16 cellular contexts compared by ENCODE assay signal in the genomic region with DNA sequence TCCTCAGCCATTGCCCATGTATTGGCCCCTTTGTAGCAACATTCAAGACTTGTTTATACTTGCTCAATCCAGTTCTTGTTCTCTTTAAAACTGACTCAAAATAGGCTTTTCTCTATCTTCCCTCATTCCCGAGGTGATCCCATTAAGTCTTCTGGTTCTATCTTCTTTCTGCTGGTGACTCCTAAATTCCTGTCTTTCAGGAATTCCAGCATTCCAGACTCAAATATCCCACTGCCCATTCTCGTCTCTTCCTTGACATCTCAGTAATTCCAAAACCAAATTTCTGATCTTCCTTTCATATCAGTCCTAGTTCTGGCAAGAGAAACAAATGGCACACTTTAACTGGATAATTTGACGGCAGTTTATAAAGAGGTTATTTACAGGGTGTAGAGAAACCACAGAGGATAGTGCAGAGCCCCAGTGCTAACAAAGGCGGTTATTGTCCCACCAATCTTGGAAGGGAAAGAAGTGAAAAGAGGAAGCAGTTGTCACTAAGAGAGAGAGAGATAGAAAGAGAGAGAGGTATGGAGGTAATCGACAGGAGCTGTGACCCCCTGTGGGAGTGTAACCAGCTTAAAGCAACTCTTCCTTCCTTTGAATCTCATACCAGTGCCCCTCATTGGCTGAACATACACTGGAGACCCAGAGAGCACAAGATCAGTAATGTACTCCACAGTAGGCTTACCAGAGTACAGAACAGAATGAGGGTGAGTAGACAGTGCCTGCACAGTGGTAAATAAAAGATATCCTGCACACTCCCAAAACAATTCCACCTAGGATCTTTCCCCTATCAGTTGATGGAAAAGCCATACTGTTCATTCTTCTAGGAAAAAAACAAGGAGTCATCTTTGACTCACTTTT.
DNase-seq lines count a peak whose midpoint lies in the region; ATAC-seq and TF ChIP-seq lines count a peak whose summit lies in the region.
"Had no signal": no experiment of that assay in that cellular context is flagged by ENCODE, and none has a peak within 500 bp of the region (broad histone marks: within the 10 kb centered on the region; RNA-seq: fewer than 3 reads in every experiment).

No MANE protein-coding gene starts in this region.

- H3K4me1 Mint-ChIP-seq in nephron progenitor cell, result peaks cover 6% of the 10 kb centered on the region
- H3K4me1 Mint-ChIP-seq: activated naive CD4-positive, alpha-beta T cell treated with anti-CD3 and anti-CD28 coated beads, Interleukin-2, amount 10 ng/mL, durations not matched to agents 7 days and 5 days; T-helper 17 cell had no signal

- DNase-seq in GDM1 (lab: John Stamatoyannopoulos, UW) (peak; percentile 54), NB4 (ENCODE audit: low read depth) (peak; percentile 82), nephron progenitor cell (no peak), HCEC 1CT (no peak), amniotic stem cell (lab: John Stamatoyannopoulos, UW) (no peak), left ventricle myocardium superior (no peak), BE2C (no peak)
- DNase-seq: activated naive CD4-positive, alpha-beta T cell treated with anti-CD3 and anti-CD28 coated beads, Interleukin-2, amount 10 ng/mL, durations not matched to agents 7 days and 5 days; cortex of kidney; DMS 273 treated with DMSO at 0.1 percent for 48 hours; Karpas-422; NCI-H187 treated with DMSO at 0.1 percent for 48 hours; T-helper 17 cell had no signal

- ATAC-seq in left ventricle myocardium superior, result no peak
- ATAC-seq: T-helper 17 cell had no signal

- no peaks in the 10 kb centered on the region for H3K27me3 ChIP-seq in ectodermal cell (ENCODE audit: control insufficient read depth, insufficient read depth, low read length, poor library complexity, severe bottlenecking)
- no peaks in the 10 kb centered on the region for H3K27me3 ChIP-seq in BE2C

- no peaks in the 10 kb centered on the region for H3K4me1 ChIP-seq in ectodermal cell (ENCODE audit: control insufficient read depth, insufficient read depth, low read length)
- H3K4me1 ChIP-seq in BE2C, result no peaks in the 10 kb centered on the region
- H3K4me1 ChIP-seq: prostate gland had no signal

- WGBS in ectodermal cell, 2 experiments, result 72 to 75% methylated on average over 5 of the region's 5 CpGs

- no peak overlapping the region for H3K4me3 Mint-ChIP-seq in nephron progenitor cell
- H3K4me3 Mint-ChIP-seq: activated naive CD4-positive, alpha-beta T cell treated with anti-CD3 and anti-CD28 coated beads, Interleukin-2, amount 10 ng/mL, durations not matched to agents 7 days and 5 days; T-helper 17 cell had no signal

- H3K9me3 ChIP-seq in ectodermal cell (ENCODE audit: control insufficient read depth, low read length) (no peaks in the 10 kb centered on the region), BE2C (no peaks in the 10 kb centered on the region)
- H3K9me3 ChIP-seq: prostate gland had no signal

- no peaks in the 10 kb centered on the region for H3K36me3 Mint-ChIP-seq in nephron progenitor cell (ENCODE audit: low read depth)
- H3K36me3 Mint-ChIP-seq: activated naive CD4-positive, alpha-beta T cell treated with anti-CD3 and anti-CD28 coated beads, Interleukin-2, amount 10 ng/mL, durations not matched to agents 7 days and 5 days had no signal

- H3K9me3 Mint-ChIP-seq in nephron progenitor cell, result peaks cover 19% of the 10 kb centered on the region
- H3K9me3 Mint-ChIP-seq: activated naive CD4-positive, alpha-beta T cell treated with anti-CD3 and anti-CD28 coated beads, Interleukin-2, amount 10 ng/mL, durations not matched to agents 7 days and 5 days had no signal

- peak overlapping the region; percentile 33 for H3K27ac Mint-ChIP-seq in nephron progenitor cell
- H3K27ac Mint-ChIP-seq: activated naive CD4-positive, alpha-beta T cell treated with anti-CD3 and anti-CD28 coated beads, Interleukin-2, amount 10 ng/mL, durations not matched to agents 7 days and 5 days; T-helper 17 cell had no signal

- peak overlapping the region; percentile 33 for H3K27ac ChIP-seq in ectodermal cell (ENCODE audit: insufficient read depth, low read depth, low read length, poor library complexity, severe bottlenecking)
- H3K27ac ChIP-seq: HL-60, prostate gland had no signal

- intact Hi-C loops in left ventricle myocardium superior (cut with micrococcal nuclease), result no loop called here

- H3K27me3 Mint-ChIP-seq in nephron progenitor cell (ENCODE audit: low read depth, poor library complexity), result no peaks in the 10 kb centered on the region
- H3K27me3 Mint-ChIP-seq: activated naive CD4-positive, alpha-beta T cell treated with anti-CD3 and anti-CD28 coated beads, Interleukin-2, amount 10 ng/mL, durations not matched to agents 7 days and 5 days; T-helper 17 cell had no signal

- TF ChIP-seq CTCF in NB4 (IDR thresholded peaks at IDR 0.05; ENCODE audit: low read depth, low read length) (no peak), nephron progenitor cell (IDR thresholded peaks at IDR 0.05) (no peak), BE2C (IDR thresholded peaks at IDR 0.05; ENCODE audit: low read depth, low read length) (no peak)

- H3K4me3 ChIP-seq in NB4 (ENCODE audit: low read depth, low read length), result no peak overlapping the region
- no peak overlapping the region for H3K4me3 ChIP-seq in ectodermal cell (ENCODE audit: insufficient read depth, low read depth, low read length)
- H3K4me3 ChIP-seq in BE2C (ENCODE audit: low read depth, low read length), result no peak overlapping the region
- H3K4me3 ChIP-seq: prostate gland had no signal

- no peaks in the 10 kb centered on the region for H3K36me3 ChIP-seq in ectodermal cell (ENCODE audit: control insufficient read depth, insufficient read depth, low read length)
- H3K36me3 ChIP-seq in BE2C, result no peaks in the 10 kb centered on the region
- H3K36me3 ChIP-seq: prostate gland had no signal

- no peak for TF ChIP-seq POLR2A in NB4 (IDR thresholded peaks at IDR 0.05; ENCODE audit: extremely low read depth, insufficient read length)

Comparison
In these comparisons a context has a peak if more than half of its experiments do, and no peak if none do; other contexts are left out.
1. DNase-seq: peak in GDM1 (single experiment) and NB4 (single experiment); none in nephron progenitor cell (single experiment), HCEC 1CT (single experiment), amniotic stem cell (single experiment), left ventricle myocardium superior (single experiment) and BE2C (single experiment).